ENCODE assay signal across 8 cellular contexts in the genomic region with DNA sequence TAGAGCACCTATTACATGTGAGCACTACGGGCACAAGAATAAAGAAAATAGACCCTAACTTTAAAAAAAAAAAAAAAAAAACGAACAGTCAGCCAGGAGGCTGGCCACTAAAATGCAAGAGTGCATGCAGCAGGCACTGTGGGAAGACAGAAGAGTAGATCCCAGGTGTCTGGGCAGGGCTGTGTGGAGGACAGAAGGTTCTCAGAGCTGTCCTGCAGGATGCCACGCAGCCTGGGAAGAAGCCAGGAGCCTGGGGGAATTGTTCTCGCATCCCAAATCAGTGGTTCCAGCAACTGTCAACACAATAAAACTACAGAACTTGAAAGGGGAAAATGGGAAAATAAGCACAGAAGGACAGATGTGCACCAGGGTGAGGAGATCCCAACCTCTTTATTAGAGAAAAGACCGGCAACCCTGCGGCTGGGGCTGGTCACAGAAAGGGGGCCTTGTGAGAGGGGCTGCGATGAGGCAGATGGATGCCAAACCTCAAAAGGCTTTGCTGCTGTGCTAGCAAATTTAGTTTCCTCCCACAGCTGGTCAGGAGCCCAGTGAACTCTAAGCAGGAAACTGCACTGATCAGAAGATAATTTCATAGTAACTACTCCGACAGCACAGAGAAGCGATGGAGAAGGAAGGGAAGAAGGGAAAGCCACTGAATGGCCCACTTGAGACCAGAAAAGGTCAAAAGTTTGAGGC. TPM values are rescaled to one million over a fixed set of nuclear protein-coding genes. Genes with fewer than 3 reads are reported as not detected.
DNase-seq lines count a peak whose midpoint lies in the region; ATAC-seq and TF ChIP-seq lines count a peak whose summit lies in the region.

No MANE protein-coding gene starts in this region.

- H3K36me3 ChIP-seq in right atrium auricular region (no peaks in the 10 kb centered on the region), tibial artery (no peaks in the 10 kb centered on the region)

- intact Hi-C loops in activated CD4-positive, alpha-beta memory T cell treated with anti-CD3 and anti-CD28 coated beads for 36 hours (cut with micrococcal nuclease): no loop called here
- intact Hi-C loops in tibial artery (cut with DNase I; ENCODE audit: low total_unique reads): no loop called here

- ATAC-seq in HG02763 (IDR thresholded peaks at IDR 0.05; ENCODE audit: unreplicated experiment) (no peak), HG02938 (IDR thresholded peaks at IDR 0.05; ENCODE audit: unreplicated experiment) (no peak), GM18519 (IDR thresholded peaks at IDR 0.05; ENCODE audit: low FRiP score, unreplicated experiment) (no peak)

- POLR2A ChIA-PET in activated CD4-positive, alpha-beta memory T cell treated with anti-CD3 and anti-CD28 coated beads for 36 hours (lab: Charles Lee): interaction anchor here (1.2 kb wide), 1 partner anchor 29 kb away, joined by 4 read pairs; no protein-coding TSS in a partner anchor

- no peaks in the 10 kb centered on the region for H3K36me3 Mint-ChIP-seq in activated CD4-positive, alpha-beta memory T cell treated with anti-CD3 and anti-CD28 coated beads for 36 hours

- H3K4me1 Mint-ChIP-seq in activated CD4-positive, alpha-beta memory T cell treated with anti-CD3 and anti-CD28 coated beads for 36 hours (ENCODE audit: low read depth): peaks cover 66% of the 10 kb centered on the region

- peak overlapping the region; percentile 36 for H3K4me3 Mint-ChIP-seq in activated CD4-positive, alpha-beta memory T cell treated with anti-CD3 and anti-CD28 coated beads for 36 hours

- H3K4me3 ChIP-seq in right atrium auricular region (peak overlapping the region in 1 of 2 donors; percentile 15), tibial artery (peak overlapping the region; percentile 24 to 27)

- CTCF ChIA-PET in activated CD4-positive, alpha-beta memory T cell treated with anti-CD3 and anti-CD28 coated beads for 36 hours (lab: Charles Lee): interaction anchor here (0.6 to 7.1 kb wide), 3 partner anchors 29 to 178 kb away, joined by 3 to 76 read pairs (median 4); partner anchors contain the start of gene MAP3K5

- no peaks in the 10 kb centered on the region for H3K27me3 Mint-ChIP-seq in activated CD4-positive, alpha-beta memory T cell treated with anti-CD3 and anti-CD28 coated beads for 36 hours

- H3K27ac ChIP-seq in right atrium auricular region: peak overlapping the region; percentile 49
- H3K27ac ChIP-seq in tibial artery: peak overlapping the region; percentile 55 to 67

- H3K4me1 ChIP-seq in right atrium auricular region (peaks cover 0 to 33% of the 10 kb centered on the region in 2 donors), tibial artery (peaks cover 0 to 92% (median 43%) of the 10 kb centered on the region in 4 donors)

- no peaks in the 10 kb centered on the region for H3K9me3 Mint-ChIP-seq in activated CD4-positive, alpha-beta memory T cell treated with anti-CD3 and anti-CD28 coated beads for 36 hours

- H3K9me3 ChIP-seq in right atrium auricular region (peaks cover 0 to 4% of the 10 kb centered on the region in 2 donors), tibial artery (no peaks in the 10 kb centered on the region)

- peak; percentile 66 for DNase-seq in activated effector memory CD4-positive, alpha-beta T cell treated with anti-CD3 and anti-CD28 coated beads, Interleukin-2, amount 50 U/mL, for 16 hours
- no peak for DNase-seq in activated effector memory CD4-positive, alpha-beta T cell treated with Interleukin-2 at 50 U/mL for 16 hours
- DNase-seq in activated CD4-positive, alpha-beta memory T cell treated with anti-CD3 and anti-CD28 coated beads for 36 hours: no peak
- DNase-seq in right atrium auricular region (ENCODE audit: low spot score): no peak
- no peak for DNase-seq in tibial artery

- H3K27me3 ChIP-seq in right atrium auricular region (no peaks in the 10 kb centered on the region), tibial artery (no peaks in the 10 kb centered on the region)

- no peak for TF ChIP-seq CTCF in right atrium auricular region (IDR thresholded peaks at IDR 0.05)
- TF ChIP-seq CTCF in tibial artery (IDR thresholded peaks at IDR 0.05): no peak

- peak overlapping the region; percentile 63 for H3K27ac Mint-ChIP-seq in activated CD4-positive, alpha-beta memory T cell treated with anti-CD3 and anti-CD28 coated beads for 36 hours

RNA-seq across cellular contexts. Expression of gene MAP3K5, which starts 30.9 kb away (rescaled TPM):
- 10 to 100 TPM; 13.2 to 13.8 TPM for total RNA-seq in activated CD4-positive, alpha-beta memory T cell treated with anti-CD3 and anti-CD28 coated beads for 36 hours
- 10 to 100 TPM in 1 of 2 donors, 1 to 10 TPM in 1; 6.7 to 11.9 TPM for total RNA-seq in right atrium auricular region
